10 cellular contexts compared by ENCODE assay signal in the genomic region with DNA sequence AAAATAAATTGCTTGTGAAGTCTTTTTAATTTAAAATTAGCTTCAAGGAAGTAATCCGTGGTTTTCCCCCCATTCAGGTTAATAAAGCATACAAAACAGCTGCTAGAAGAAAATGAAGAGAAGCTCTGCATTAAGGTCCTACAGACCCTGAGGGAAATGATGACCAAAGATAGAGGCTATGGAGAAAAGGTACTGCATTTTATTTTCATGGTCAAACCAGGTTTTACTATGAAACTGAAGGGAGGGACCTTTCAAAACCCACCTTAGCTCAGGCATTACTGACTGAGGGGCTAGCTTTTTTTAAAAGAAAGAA.
A peak's percentile ranks its signal among the peaks of the same experiment; 100 is the strongest.
DNase-seq lines count a peak whose midpoint lies in the region; ATAC-seq and TF ChIP-seq lines count a peak whose summit lies in the region.
"Had no signal": no experiment of that assay in that cellular context is flagged by ENCODE, and none has a peak within 500 bp of the region (broad histone marks: within the 10 kb centered on the region; RNA-seq: fewer than 3 reads in every experiment).

No MANE protein-coding gene starts in this region.

- intact Hi-C loops in CD8-positive, alpha-beta T cell (cut with DNase I, micrococcal nuclease): loop anchor here (1.0 to 10.0 kb wide), 8 partner anchors 107 to 346 kb away; no protein-coding TSS in a partner anchor
- intact Hi-C loops in IMR-90 (cut with micrococcal nuclease) (loop anchor here (1.0 to 5.0 kb wide), 6 partner anchors 55 to 476 kb away; a partner anchor contains a TSS), right lobe of liver (cut with DNase I) (loop anchor here in 1 of 2 donors (5.0 kb wide), 1 partner anchor 346 kb away; no protein-coding TSS in a partner anchor)

- no peaks in the 10 kb centered on the region for H3K9me3 Mint-ChIP-seq in CD8-positive, alpha-beta T cell
- H3K9me3 Mint-ChIP-seq: central memory CD8-positive, alpha-beta T cell had no signal

- no peak for ATAC-seq in CD8-positive, alpha-beta T cell
- peak; percentile 17 for ATAC-seq in GM21737 (IDR thresholded peaks at IDR 0.05; ENCODE audit: unreplicated experiment)
- ATAC-seq in IMR-90 (ENCODE audit: low read depth): peak; percentile 46
- peak; percentile 25 to 47 (median 32) for ATAC-seq in right lobe of liver
- no peak for ATAC-seq in HG02840 (IDR thresholded peaks at IDR 0.05; ENCODE audit: low FRiP score, unreplicated experiment)
- no peak for ATAC-seq in HG03457 (IDR thresholded peaks at IDR 0.05; ENCODE audit: unreplicated experiment)

- TF ChIP-seq POLR2A in IMR-90 (IDR thresholded peaks at IDR 0.05; ENCODE audit: low read depth, low read length): no peak
- no peak for TF ChIP-seq POLR2A in right lobe of liver (IDR thresholded peaks at IDR 0.05)

- H4K20me1 ChIP-seq in IMR-90 (ENCODE audit: insufficient read depth, low read length): no peaks in the 10 kb centered on the region

- H3K4ac ChIP-seq in IMR-90 (ENCODE audit: low read depth, low read length): no peak overlapping the region

- no peak overlapping the region for H3K23ac ChIP-seq in IMR-90 (ENCODE audit: low read depth, low read length)

- no peak overlapping the region for H3K9ac ChIP-seq in IMR-90 (ENCODE audit: low read depth, low read length)

- DNase-seq in CD8-positive, alpha-beta T cell: no peak
- DNase-seq in IMR-90 (no peak), right lobe of liver (no peak), HCEC 1CT (no peak), NOMO-1 treated with DMSO at 0.1 percent for 48 hours (lab: John Stamatoyannopoulos, UW; ENCODE audit: unreplicated experiment) (no peak)

- no peak overlapping the region for H3K4me2 ChIP-seq in IMR-90 (ENCODE audit: low read depth, low read length)

- no peak overlapping the region for H3K27ac ChIP-seq in CD8-positive, alpha-beta T cell (ENCODE audit: low read depth, low read length)
- H3K27ac ChIP-seq in IMR-90 (ENCODE audit: insufficient read depth, low read length) (no peak overlapping the region), right lobe of liver (peak overlapping the region in 2 of 3 donors; percentile 3 to 13)

- no peaks in the 10 kb centered on the region for H3K4me1 ChIP-seq in CD8-positive, alpha-beta T cell (ENCODE audit: insufficient read depth, low read length)
- peaks cover 2% of the 10 kb centered on the region; the same call in 1 of the 2 replicates for H3K4me1 ChIP-seq in IMR-90 (ENCODE audit: control insufficient read depth, insufficient read depth, low read length)
- H3K4me1 ChIP-seq in right lobe of liver: peaks cover 0 to 8% (median 2%) of the 10 kb centered on the region in 4 donors

- peak; percentile 12 for TF ChIP-seq CTCF in CD8-positive, alpha-beta T cell (IDR thresholded peaks at IDR 0.05)
- TF ChIP-seq CTCF in IMR-90 (conservative IDR thresholded peaks at IDR 0.05; ENCODE audit: low read depth, low read length) (no peak), right lobe of liver (IDR thresholded peaks at IDR 0.05) (no peak)

- no peak overlapping the region for H4K5ac ChIP-seq in IMR-90 (ENCODE audit: low read depth, low read length)

- H3K4me3 Mint-ChIP-seq in CD8-positive, alpha-beta T cell: no peak overlapping the region
- H3K4me3 Mint-ChIP-seq: central memory CD8-positive, alpha-beta T cell; mesothelial cell of epicardium had no signal

- no CpG with 5 or more reads among the region's 1 CpG for WGBS in IMR-90 (ENCODE audit: extremely low coverage in 2 of 2, insufficient read length in 1 of 2), 2 experiments
- whole genome bisulfite sequencing in right lobe of liver (ENCODE audit: insufficient coverage, low coverage, low lambda C conversion rate, missing lambda C conversion rate): 9% methylated on average over 1 of the region's 1 CpG

- H3K27me3 ChIP-seq in CD8-positive, alpha-beta T cell (ENCODE audit: insufficient read depth, low read length): no peaks in the 10 kb centered on the region
- H3K27me3 ChIP-seq in IMR-90 (ENCODE audit: control insufficient read depth, insufficient read depth, low read length): no peaks in the 10 kb centered on the region
- H3K27me3 ChIP-seq in right lobe of liver: no peaks in the 10 kb centered on the region

- no peak overlapping the region for H4K8ac ChIP-seq in IMR-90 (ENCODE audit: low read depth in 2 of 2, low read length in 2 of 2)

- H3K9me3 ChIP-seq in CD8-positive, alpha-beta T cell (ENCODE audit: low read length): no peaks in the 10 kb centered on the region
- H3K9me3 ChIP-seq in IMR-90 (ENCODE audit: control insufficient read depth, insufficient read depth, low read length) (no peaks in the 10 kb centered on the region), right lobe of liver (peaks cover 0 to 1% (median 0%) of the 10 kb centered on the region in 4 donors)

- no peaks in the 10 kb centered on the region for H3K27me3 Mint-ChIP-seq in CD8-positive, alpha-beta T cell (ENCODE audit: low read depth)
- H3K27me3 Mint-ChIP-seq: central memory CD8-positive, alpha-beta T cell had no signal

- no TSS peak for BruUV-seq in IMR-90 (replicated peaks; lab: Mats Ljungman, UMichigan)

- no peak overlapping the region for H2BK120ac ChIP-seq in IMR-90 (ENCODE audit: low read depth, low read length)

- no peak overlapping the region for H2AK5ac ChIP-seq in IMR-90 (ENCODE audit: low read depth, low read length)

- H3K36me3 ChIP-seq in CD8-positive, alpha-beta T cell (ENCODE audit: insufficient read depth, low read length): peaks cover 24% of the 10 kb centered on the region
- H3K36me3 ChIP-seq in IMR-90 (ENCODE audit: control insufficient read depth, insufficient read depth, low read length): peaks cover 1% of the 10 kb centered on the region; the same call in 1 of the 2 replicates
- H3K36me3 ChIP-seq in right lobe of liver: no peaks in the 10 kb centered on the region

- POLR2A ChIA-PET in CD8-positive, alpha-beta T cell (lab: Charles Lee): interaction anchor here (0.6 to 1.5 kb wide), 2 partner anchors 340 to 346 kb away, joined by 3 to 4 read pairs; no protein-coding TSS in a partner anchor
- POLR2A ChIA-PET in IMR-90 (lab: Charles Lee; ENCODE audit: unreplicated experiment): interaction anchor here (0.5 to 0.8 kb wide), 2 partner anchors 275 to 346 kb away, joined by 3 to 10 read pairs; no protein-coding TSS in a partner anchor

- in situ Hi-C loops in IMR-90 (cut with MboI; ENCODE audit: low sequenced_read_pairs): loop anchor here (10.0 kb wide), 1 partner anchor 313 kb away; no protein-coding TSS in a partner anchor

- H2BK15ac ChIP-seq in IMR-90 (ENCODE audit: low read depth, low read length): no peak overlapping the region

- H2AK9ac ChIP-seq in IMR-90 (replicated peaks; ENCODE audit: low read depth, low read length, poor library complexity): no peak overlapping the region

- CTCF ChIA-PET in CD8-positive, alpha-beta T cell (lab: Charles Lee): interaction anchor here (0.5 to 13.0 kb wide), 79 partner anchors 9 to 521 kb away, joined by 3 to 300 read pairs (median 4); a partner anchor contains a TSS
- CTCF ChIA-PET in IMR-90 (lab: Yijun Ruan, JAX): interaction anchor here (0.6 to 3.0 kb wide), 42 partner anchors 9 to 693 kb away, joined by 3 to 26 read pairs (median 4); no protein-coding TSS in a partner anchor

- H2AFZ ChIP-seq in IMR-90 (replicated peaks; ENCODE audit: low read length, poor library complexity): no peak overlapping the region

- H2BK5ac ChIP-seq in IMR-90 (ENCODE audit: low read depth, low read length, poor library complexity, severe bottlenecking): no peak overlapping the region

- H3K36me3 Mint-ChIP-seq in CD8-positive, alpha-beta T cell: peaks cover 74% of the 10 kb centered on the region

- no peak overlapping the region for H4K91ac ChIP-seq in IMR-90 (ENCODE audit: insufficient read depth, low read depth, low read length)

- H3K27ac Mint-ChIP-seq in CD8-positive, alpha-beta T cell: no peak overlapping the region
- H3K27ac Mint-ChIP-seq: mesothelial cell of epicardium had no signal

- no peaks in the 10 kb centered on the region for H3K9me1 ChIP-seq in IMR-90 (ENCODE audit: insufficient read depth, low read length)

- no peak overlapping the region for H3K56ac ChIP-seq in IMR-90 (ENCODE audit: extremely low read depth, insufficient read depth, low read length)

- no peaks in the 10 kb centered on the region for H3K4me1 Mint-ChIP-seq in CD8-positive, alpha-beta T cell (ENCODE audit: low read depth)

- H2BK20ac ChIP-seq in IMR-90 (ENCODE audit: low read depth, low read length): no peak overlapping the region

- no peak for TF ChIP-seq RAD21 in IMR-90 (IDR thresholded peaks at IDR 0.05; ENCODE audit: low read length)

- H3K18ac ChIP-seq in IMR-90 (ENCODE audit: low read depth, low read length): no peak overlapping the region

- dilution Hi-C loops in IMR-90 (cut with HindIII; ENCODE audit: low sequenced_read_pairs, unreplicated experiment): no loop called here

- no peak overlapping the region for H3K14ac ChIP-seq in IMR-90 (replicated peaks; ENCODE audit: low read depth, low read length)

- no peak overlapping the region for H3K4me3 ChIP-seq in CD8-positive, alpha-beta T cell (ENCODE audit: low read depth, low read length)
- H3K4me3 ChIP-seq in IMR-90 (ENCODE audit: insufficient read depth, low read depth, low read length) (no peak overlapping the region), right lobe of liver (peak overlapping the region in 1 of 3 donors; percentile 7)

- no peaks in the 10 kb centered on the region for H3K79me1 ChIP-seq in IMR-90 (ENCODE audit: low read depth in 1 of 2, low read length in 2 of 2)

TF ChIP-seq in IMR-90, 13 proteins besides CTCF, POLR2A, EP300 and RAD21 (continues in another document):
- TF ChIP-seq BHLHE40 (IDR thresholded peaks at IDR 0.05; ENCODE audit: low read depth, low read length) (no peak), MAFK (IDR thresholded peaks at IDR 0.05; ENCODE audit: low read depth, low read length) (no peak), SMC3 (IDR thresholded peaks at IDR 0.05; ENCODE audit: low read depth, low read length) (no peak), RFX5 (IDR thresholded peaks at IDR 0.05; ENCODE audit: low read depth, low read length) (no peak), FOS (IDR thresholded peaks at IDR 0.05; ENCODE audit: low read depth, low read length) (no peak), CHD1 (IDR thresholded peaks at IDR 0.05; ENCODE audit: low read depth, low read length) (no peak)
- TF ChIP-seq, protein P1, sequence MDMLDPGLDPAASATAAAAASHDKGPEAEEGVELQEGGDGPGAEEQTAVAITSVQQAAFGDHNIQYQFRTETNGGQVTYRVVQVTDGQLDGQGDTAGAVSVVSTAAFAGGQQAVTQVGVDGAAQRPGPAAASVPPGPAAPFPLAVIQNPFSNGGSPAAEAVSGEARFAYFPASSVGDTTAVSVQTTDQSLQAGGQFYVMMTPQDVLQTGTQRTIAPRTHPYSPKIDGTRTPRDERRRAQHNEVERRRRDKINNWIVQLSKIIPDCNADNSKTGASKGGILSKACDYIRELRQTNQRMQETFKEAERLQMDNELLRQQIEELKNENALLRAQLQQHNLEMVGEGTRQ (IDR thresholded peaks at IDR 0.05; ENCODE audit: low read depth, low read length): no peak

Comparison
In these comparisons a context has a peak if more than half of its experiments do, and no peak if none do; other contexts are left out.
1. ATAC-seq: peak in GM21737 (single experiment), IMR-90 (single experiment) and right lobe of liver (4 of 4); none in CD8-positive, alpha-beta T cell (single experiment), HG02840 (single experiment) and HG03457 (single experiment).
2. H3K27ac ChIP-seq: peak in right lobe of liver (2 of 3); none in CD8-positive, alpha-beta T cell (single experiment) and IMR-90 (single experiment).